8 cellular contexts compared by ENCODE assay signal in genomic region chr18:49133112-49133511, GRCh38.
"Had no signal": no experiment of that assay in that cellular context is flagged by ENCODE, and none has a peak within 500 bp of the region (broad histone marks: within the 10 kb centered on the region; RNA-seq: fewer than 3 reads in every experiment).

No MANE protein-coding gene starts in this region.

- H3K4me3 ChIP-seq: GM23338 had no signal

- H3K27me3 Mint-ChIP-seq: IgD-negative memory B cell had no signal

- H2AFZ ChIP-seq: GM23338 had no signal

- H3K4me3 Mint-ChIP-seq: GM23338, H9, IgD-negative memory B cell had no signal

- FAIRE-seq: H54 had no signal

- H3K27ac Mint-ChIP-seq: GM23338, H9, IgD-negative memory B cell had no signal

- H3K27ac ChIP-seq: HL-60 had no signal

- DNase-seq: H9, HCEC 1CT, Kasumi-1, KG1 had no signal

- ATAC-seq: GM23338 had no signal

- H3K4me2 ChIP-seq: GM23338 had no signal

- H3K9me3 Mint-ChIP-seq: GM23338, IgD-negative memory B cell had no signal
